Comparison of ENCODE assay signal across 8 cellular contexts in genomic region chr6:139374357-139375238, GRCh38. TPM values are rescaled to one million over a fixed set of nuclear protein-coding genes. Genes with fewer than 3 reads are reported as not detected.
DNase-seq lines count a peak whose midpoint lies in the region; ATAC-seq and TF ChIP-seq lines count a peak whose summit lies in the region.

CITED2 (minus strand) TSS chr6:139374648; CDS start chr6:139373944, 704 bp downstream.

- ATAC-seq in GM23338 = peak; percentile 63
- ATAC-seq in RWPE2 (ENCODE audit: low read depth) = peak; percentile 58
- ATAC-seq in stimulated activated naive CD8-positive, alpha-beta T cell treated with anti-CD3 and anti-CD28 coated beads, Interleukin-15, Interleukin-2, amounts not matched to agents 100 U/mL and 50 U/mL, for 24 hours = peak; percentile 77

- H3K9me3 Mint-ChIP-seq in GM23338 (no peaks in the 10 kb centered on the region; the same call in 2 of the 3 replicates), nephron (no peaks in the 10 kb centered on the region)
- no peaks in the 10 kb centered on the region for H3K9me3 Mint-ChIP-seq in activated T-helper 2 cell treated with anti-CD3 and anti-CD28 coated beads, Interferon-gamma antibody, Interleukin-2, Interleukin-4, amounts not matched to agents 10 μg/mL and 5 μg/mL and 100 μg/mL, durations not matched to agents 14 hours and 24 hours and 36 hours

- H2AFZ ChIP-seq in GM23338 = peak within 1 kb of the TSS; percentile 92

- H3K27ac Mint-ChIP-seq in GM23338 (peak within 1 kb of the TSS; percentile 99), nephron (peak within 1 kb of the TSS; percentile 98 to 100 (median 100))
- peak within 1 kb of the TSS; percentile 98 for H3K27ac Mint-ChIP-seq in activated T-helper 2 cell treated with anti-CD3 and anti-CD28 coated beads, Interferon-gamma antibody, Interleukin-2, Interleukin-4, amounts not matched to agents 10 μg/mL and 5 μg/mL and 100 μg/mL, durations not matched to agents 14 hours and 24 hours and 36 hours

- TF ChIP-seq CTCF in GM23338 (conservative IDR thresholded peaks at IDR 0.05; ENCODE audit: low read depth in 2 of 2) = no peak
- no peak for TF ChIP-seq CTCF in RWPE2 (IDR thresholded peaks at IDR 0.05; ENCODE audit: poor library complexity, severe bottlenecking)
- TF ChIP-seq CTCF in nephron (IDR thresholded peaks at IDR 0.05; ENCODE audit: unreplicated experiment in 3 of 3) = no peak

- peak within 1 kb of the TSS; percentile 98 for H3K4me2 ChIP-seq in GM23338

- H3K9me2 ChIP-seq in GM23338 (ENCODE audit: insufficient read depth) = peaks cover 16% of the 10 kb centered on the region; the same call in 1 of the 2 replicates

- H3K4me1 ChIP-seq in GM23338 (ENCODE audit: insufficient read depth) (peaks cover 40% of the 10 kb centered on the region), RWPE2 (ENCODE audit: insufficient read depth, poor library complexity, severe bottlenecking) (peaks cover 30% of the 10 kb centered on the region)

- no peaks in the 10 kb centered on the region for H3K27me3 ChIP-seq in GM23338 (ENCODE audit: insufficient read depth)
- H3K27me3 ChIP-seq in RWPE2 (ENCODE audit: insufficient read depth, poor library complexity, severe bottlenecking) = no peaks in the 10 kb centered on the region

- intact Hi-C loops in activated T-helper 2 cell treated with anti-CD3 and anti-CD28 coated beads, Interferon-gamma antibody, Interleukin-2, Interleukin-4, amounts not matched to agents 10 μg/mL and 5 μg/mL and 100 μg/mL, durations not matched to agents 14 hours and 24 hours and 36 hours (cut with micrococcal nuclease) = loop anchor here (1.0 to 10.0 kb wide), 12 partner anchors 68 to 1548 kb away; partner anchors contain the start of gene ABRACL

- no peaks in the 10 kb centered on the region for H4K20me1 ChIP-seq in GM23338 (replicated peaks; ENCODE audit: insufficient read depth)

- H3K36me3 ChIP-seq in GM23338 (ENCODE audit: insufficient read depth) (0 out of 2 replicates have a peak, but pooled peaks cover 4% of the 10 kb centered on the region), RWPE2 (ENCODE audit: low read depth) (peaks cover 17% of the 10 kb centered on the region)

- H3K79me2 ChIP-seq in GM23338 (replicated peaks; ENCODE audit: insufficient read depth) = peaks cover 33% of the 10 kb centered on the region

- no peaks in the 10 kb centered on the region for H3K9me3 ChIP-seq in RWPE2 (ENCODE audit: severe bottlenecking)

- H3K4me3 Mint-ChIP-seq in GM23338 (peak within 1 kb of the TSS; percentile 99), nephron (peak within 1 kb of the TSS; percentile 99)
- peak within 1 kb of the TSS; percentile 97 for H3K4me3 Mint-ChIP-seq in activated T-helper 2 cell treated with anti-CD3 and anti-CD28 coated beads, Interferon-gamma antibody, Interleukin-2, Interleukin-4, amounts not matched to agents 10 μg/mL and 5 μg/mL and 100 μg/mL, durations not matched to agents 14 hours and 24 hours and 36 hours (ENCODE audit: low read depth)

- H3K36me3 Mint-ChIP-seq in GM23338 (ENCODE audit: low read depth) (peaks cover 32% of the 10 kb centered on the region), nephron (ENCODE audit: low read depth) (peaks cover 45% of the 10 kb centered on the region)
- H3K36me3 Mint-ChIP-seq in activated T-helper 2 cell treated with anti-CD3 and anti-CD28 coated beads, Interferon-gamma antibody, Interleukin-2, Interleukin-4, amounts not matched to agents 10 μg/mL and 5 μg/mL and 100 μg/mL, durations not matched to agents 14 hours and 24 hours and 36 hours (ENCODE audit: low read depth) = peaks cover 37% of the 10 kb centered on the region

- peak within 1 kb of the TSS; percentile 99 for H3K27ac ChIP-seq in GM23338 (ENCODE audit: low read depth)
- peak within 1 kb of the TSS; percentile 89 for H3K27ac ChIP-seq in RWPE2 (ENCODE audit: poor library complexity, severe bottlenecking)

- H3K4me1 Mint-ChIP-seq in GM23338 (peaks cover 38% of the 10 kb centered on the region), nephron (peaks cover 33% of the 10 kb centered on the region)
- peaks cover 48% of the 10 kb centered on the region for H3K4me1 Mint-ChIP-seq in activated T-helper 2 cell treated with anti-CD3 and anti-CD28 coated beads, Interferon-gamma antibody, Interleukin-2, Interleukin-4, amounts not matched to agents 10 μg/mL and 5 μg/mL and 100 μg/mL, durations not matched to agents 14 hours and 24 hours and 36 hours (ENCODE audit: low read depth)

- H3K27me3 Mint-ChIP-seq in GM23338 (ENCODE audit: insufficient read depth, low read depth, poor library complexity) (peaks cover 20% of the 10 kb centered on the region), nephron (ENCODE audit: low read depth) (no peaks in the 10 kb centered on the region)
- H3K27me3 Mint-ChIP-seq in activated T-helper 2 cell treated with anti-CD3 and anti-CD28 coated beads, Interferon-gamma antibody, Interleukin-2, Interleukin-4, amounts not matched to agents 10 μg/mL and 5 μg/mL and 100 μg/mL, durations not matched to agents 14 hours and 24 hours and 36 hours (ENCODE audit: low read depth) = no peaks in the 10 kb centered on the region

- 0 out of 2 replicates have a peak, but pooled peaks cover 4% of the 10 kb centered on the region for H3F3A ChIP-seq in GM23338 (replicated peaks; ENCODE audit: low read depth)

- peak within 1 kb of the TSS; percentile 91 for H3K4me3 ChIP-seq in GM23338
- peak within 1 kb of the TSS; percentile 63 for H3K4me3 ChIP-seq in RWPE2 (ENCODE audit: severe bottlenecking)

- DNase-seq in Daoy (ENCODE audit: low read depth) (peak; percentile 94), GM23338 (ENCODE audit: low spot score) (peak; percentile 93), LHCN-M2 (ENCODE audit: low read depth) (peak; percentile 95), RWPE2 (ENCODE audit: low spot score) (peak; percentile 83), fibroblast of peridontal ligament (ENCODE audit: extremely low read depth) (peak; percentile 98)
- peak; percentile 89 for DNase-seq in activated T-helper 2 cell treated with anti-CD3 and anti-CD28 coated beads, Interferon-gamma antibody, Interleukin-2, Interleukin-4, amounts not matched to agents 10 μg/mL and 5 μg/mL and 100 μg/mL, durations not matched to agents 14 hours and 24 hours and 36 hours (ENCODE audit: low spot score)
- peak; percentile 93 for DNase-seq in stimulated activated naive CD8-positive, alpha-beta T cell treated with anti-CD3 and anti-CD28 coated beads, Interleukin-15, Interleukin-2, amounts not matched to agents 100 U/mL and 50 U/mL, for 24 hours

TF ChIP-seq in GM23338, 12 proteins besides CTCF, POLR2A, EP300 and RAD21 (continues in another document):
- TF ChIP-seq ETS1 (IDR thresholded peaks at IDR 0.05) = 0 out of 2 replicates have a peak, but pooled peaks have one; percentile 24
- no peak for TF ChIP-seq JUNB (IDR thresholded peaks at IDR 0.05; ENCODE audit: unreplicated experiment)
- TF ChIP-seq REST (IDR thresholded peaks at IDR 0.05; ENCODE audit: unreplicated experiment) = peak; percentile 19
- TF ChIP-seq CREB1 (CRISPR knock-in tag; IDR thresholded peaks at IDR 0.05; ENCODE audit: low read depth) = no peak
- no peak for TF ChIP-seq EZH2phosphoT487 (IDR thresholded peaks at IDR 0.05; ENCODE audit: unreplicated experiment)
- TF ChIP-seq ZNF331 (CRISPR knock-in tag; IDR thresholded peaks at IDR 0.05; ENCODE audit: low read depth) = no peak

RNA-seq across cellular contexts. Expression of gene CITED2, which starts in this region (rescaled TPM):
- total RNA-seq in Daoy (2014; rRNA removed; shearing (Covaris generic)) = 19.3 and 19.5 TPM in 2 replicates
- 74.4 and 76.9 TPM in 2 replicates for total RNA-seq in GM23338 (2014; rRNA removed; shearing (Covaris generic))
- 24.8 and 26.6 TPM in 2 replicates for polyA plus RNA-seq in GM23338 (2016; fragmentation: Nextera tagmentation; extraction: Ambion mirVana)
- 210 and 256 TPM in 2 replicates for total RNA-seq in LHCN-M2 (2014; rRNA removed)
- 357 TPM for polyA plus RNA-seq in LHCN-M2 (2012)
- 36.0 and 43.6 TPM in 2 replicates for total RNA-seq in activated T-helper 2 cell treated with anti-CD3 and anti-CD28 coated beads, Interferon-gamma antibody, Interleukin-2, Interleukin-4, amounts not matched to agents 10 μg/mL and 5 μg/mL and 100 μg/mL, durations not matched to agents 14 hours and 24 hours and 36 hours

Comparison
In these comparisons a context has a peak if more than half of its experiments do, and no peak if none do; other contexts are left out.
1. Peak in every context shown above with its lines: DNase-seq, ATAC-seq, H3K4me3 ChIP-seq and H3K27ac ChIP-seq.